Comparison of ENCODE assay signal across 9 cellular contexts in the genomic region with DNA sequence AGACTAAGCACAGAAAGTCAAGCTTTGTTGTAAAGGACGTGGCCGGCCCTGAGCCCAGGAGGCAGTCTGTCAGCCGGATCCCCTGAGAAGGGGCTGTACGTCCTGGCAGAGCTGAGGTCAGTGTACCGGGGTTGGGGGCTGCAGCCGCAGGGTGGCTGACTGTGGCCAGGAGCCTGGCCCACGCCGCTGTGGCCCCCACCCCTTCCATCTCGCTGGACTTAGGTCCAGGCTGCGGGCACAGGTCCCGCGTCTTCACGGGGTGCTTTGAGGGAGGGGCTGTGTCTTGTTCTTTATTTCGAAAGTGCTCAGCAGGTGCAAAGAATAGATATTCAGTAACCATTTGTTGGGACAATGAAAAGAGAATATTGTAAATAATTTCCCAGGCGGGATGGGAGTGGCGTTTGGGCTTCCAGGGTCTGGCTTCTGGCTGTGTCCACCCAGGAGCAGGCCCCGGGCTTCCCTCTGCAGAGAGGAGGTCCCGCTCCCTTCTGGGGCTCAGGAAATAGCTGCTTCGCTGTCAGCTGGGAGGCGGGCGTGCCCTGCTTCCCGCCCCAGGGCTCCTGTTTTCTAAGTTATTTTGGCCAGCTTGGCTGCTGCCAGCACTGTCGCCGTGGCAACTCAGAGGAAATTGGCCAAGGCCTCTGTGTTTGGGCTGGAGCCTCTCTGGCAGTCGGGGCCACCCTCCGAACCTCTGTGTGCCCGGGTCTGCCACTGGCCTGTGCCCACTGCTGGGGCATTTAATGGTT. TPM values are rescaled to one million over a fixed set of nuclear protein-coding genes. Genes with fewer than 3 reads are reported as not detected.
DNase-seq lines count a peak whose midpoint lies in the region; TF ChIP-seq lines count a peak whose summit lies in the region.
"Had no signal": no experiment of that assay in that cellular context is flagged by ENCODE, and none has a peak within 500 bp of the region (broad histone marks: within the 10 kb centered on the region; RNA-seq: fewer than 3 reads in every experiment).

No MANE protein-coding gene starts in this region.

- no peaks in the 10 kb centered on the region for H3K4me1 ChIP-seq in mesendoderm (ENCODE audit: control insufficient read depth, low read depth, low read length)

- peak; percentile 42 for DNase-seq in activated CD4-positive, alpha-beta memory T cell treated with anti-CD3 and anti-CD28 coated beads, Interleukin-2, amount 10 ng/mL, durations not matched to agents 7 days and 5 days
- peak; percentile 41 for DNase-seq in glutamatergic neuron
- DNase-seq in retina = peak; percentile 43
- no peak for DNase-seq in ecto neural progenitor cell (ENCODE audit: low spot score)
- DNase-seq in brain microvascular endothelial cell = no peak
- DNase-seq in GM19238 (ENCODE audit: insufficient read length, low spot score) = no peak
- DNase-seq in mesendoderm = no peak

- H3K4me3 Mint-ChIP-seq in activated CD4-positive, alpha-beta memory T cell treated with anti-CD3 and anti-CD28 coated beads, Interleukin-2, amount 10 ng/mL, durations not matched to agents 7 days and 5 days = peak overlapping the region; percentile 80
- H3K4me3 Mint-ChIP-seq in glutamatergic neuron (ENCODE audit: unreplicated experiment) = no peak overlapping the region

- H3K36me3 ChIP-seq in KOPT-K1 (ENCODE audit: insufficient read depth, low read length) = no peaks in the 10 kb centered on the region
- H3K36me3 ChIP-seq in brain microvascular endothelial cell (replicated peaks) = no peaks in the 10 kb centered on the region
- no peaks in the 10 kb centered on the region for H3K36me3 ChIP-seq in mesendoderm (ENCODE audit: control insufficient read depth, insufficient read depth, low read length)

- H3K27me3 Mint-ChIP-seq in activated CD4-positive, alpha-beta memory T cell treated with anti-CD3 and anti-CD28 coated beads, Interleukin-2, amount 10 ng/mL, durations not matched to agents 7 days and 5 days = no peaks in the 10 kb centered on the region
- H3K27me3 Mint-ChIP-seq in glutamatergic neuron (ENCODE audit: unreplicated experiment) = peaks cover 4% of the 10 kb centered on the region

- POLR2A ChIA-PET in activated CD4-positive, alpha-beta memory T cell treated with anti-CD3 and anti-CD28 coated beads, Interleukin-2, amount 10 ng/mL, durations not matched to agents 7 days and 5 days (lab: Charles Lee) = interaction anchor here (0.9 to 3.9 kb wide), 7 partner anchors 10 to 335 kb away, joined by 3 to 28 read pairs (median 5); no protein-coding TSS in a partner anchor

- H3K4ac ChIP-seq in mesendoderm (ENCODE audit: low read depth, low read length) = no peak overlapping the region

- H3K4me3 ChIP-seq in brain microvascular endothelial cell (ENCODE audit: low read depth, low read length) (no peak overlapping the region), mesendoderm (ENCODE audit: low read length) (no peak overlapping the region)

- in situ Hi-C loops in brain microvascular endothelial cell (cut with HindIII; ENCODE audit: low pct_ligation_motif_present, low sequenced_read_pairs) = no loop called here

- H3K27me3 ChIP-seq in brain microvascular endothelial cell (replicated peaks) = peaks cover 20% of the 10 kb centered on the region
- H3K27me3 ChIP-seq in mesendoderm (ENCODE audit: insufficient read depth, low read length, poor library complexity) = peaks cover 13% of the 10 kb centered on the region

- TF ChIP-seq CTCF in glutamatergic neuron (IDR thresholded peaks at IDR 0.05; ENCODE audit: partially characterized antibody, unreplicated experiment) = no peak
- no peak for TF ChIP-seq CTCF in brain microvascular endothelial cell (IDR thresholded peaks at IDR 0.05; ENCODE audit: low read depth, low read length, missing control alignments)

- no peak overlapping the region for H2AK5ac ChIP-seq in mesendoderm (ENCODE audit: low read length)

- no peak overlapping the region for H3K23ac ChIP-seq in mesendoderm (ENCODE audit: low read length)

- H3K4me1 Mint-ChIP-seq in activated CD4-positive, alpha-beta memory T cell treated with anti-CD3 and anti-CD28 coated beads, Interleukin-2, amount 10 ng/mL, durations not matched to agents 7 days and 5 days = peaks cover 65% of the 10 kb centered on the region
- H3K4me1 Mint-ChIP-seq in glutamatergic neuron (ENCODE audit: low read depth, unreplicated experiment) = peaks cover 22% of the 10 kb centered on the region

- H3K4me2 ChIP-seq in mesendoderm (ENCODE audit: low read length) = no peak overlapping the region
- H3K4me2 ChIP-seq: KMS-11 had no signal

- peak overlapping the region; percentile 93 for H3K27ac Mint-ChIP-seq in activated CD4-positive, alpha-beta memory T cell treated with anti-CD3 and anti-CD28 coated beads, Interleukin-2, amount 10 ng/mL, durations not matched to agents 7 days and 5 days
- H3K27ac Mint-ChIP-seq in glutamatergic neuron (ENCODE audit: unreplicated experiment) = peak overlapping the region; percentile 31

- H3K36me3 Mint-ChIP-seq in activated CD4-positive, alpha-beta memory T cell treated with anti-CD3 and anti-CD28 coated beads, Interleukin-2, amount 10 ng/mL, durations not matched to agents 7 days and 5 days (ENCODE audit: low read depth) = peaks cover 43% of the 10 kb centered on the region
- H3K36me3 Mint-ChIP-seq in glutamatergic neuron (ENCODE audit: unreplicated experiment) = no peaks in the 10 kb centered on the region

- H2BK15ac ChIP-seq in mesendoderm (replicated peaks; ENCODE audit: low read depth) = no peak overlapping the region

- no peaks in the 10 kb centered on the region for H3K9me3 ChIP-seq in KOPT-K1 (ENCODE audit: insufficient read depth, low read length, poor library complexity, severe bottlenecking)

- no peak overlapping the region for H3K18ac ChIP-seq in mesendoderm (ENCODE audit: low read length)

- H3K27ac ChIP-seq in KOPT-K1 (ENCODE audit: low read depth, low read length, poor library complexity, severe bottlenecking) (peak overlapping the region; percentile 73), brain microvascular endothelial cell (no peak overlapping the region), mesendoderm (ENCODE audit: low read depth, low read length) (no peak overlapping the region)
- H3K27ac ChIP-seq: KMS-11 had no signal

- no peak overlapping the region for H4K8ac ChIP-seq in mesendoderm (ENCODE audit: low read depth, low read length)

- H3K9ac ChIP-seq in mesendoderm (ENCODE audit: low read length) = no peak overlapping the region
- H3K9ac ChIP-seq: KMS-11 had no signal

- no peak overlapping the region for H2BK120ac ChIP-seq in mesendoderm (ENCODE audit: low read depth, low read length)

- H3K56ac ChIP-seq in mesendoderm (ENCODE audit: low read length) = no peak overlapping the region

- WGBS in mesendoderm (ENCODE audit: extremely low coverage, insufficient coverage, low lambda C conversion rate) = no CpG with 5 or more reads among the region's 27 CpGs

- H2BK5ac ChIP-seq in mesendoderm (ENCODE audit: low read length) = no peak overlapping the region

- no peak overlapping the region for H4K5ac ChIP-seq in mesendoderm (ENCODE audit: low read length)

- H3K9me3 Mint-ChIP-seq in activated CD4-positive, alpha-beta memory T cell treated with anti-CD3 and anti-CD28 coated beads, Interleukin-2, amount 10 ng/mL, durations not matched to agents 7 days and 5 days = no peaks in the 10 kb centered on the region
- H3K9me3 Mint-ChIP-seq in glutamatergic neuron (ENCODE audit: unreplicated experiment) = peaks cover 4% of the 10 kb centered on the region

- no peaks in the 10 kb centered on the region for H3K79me2 ChIP-seq in mesendoderm (ENCODE audit: control insufficient read depth, insufficient read depth, low read length)

- CTCF ChIA-PET in activated CD4-positive, alpha-beta memory T cell treated with anti-CD3 and anti-CD28 coated beads, Interleukin-2, amount 10 ng/mL, durations not matched to agents 7 days and 5 days (lab: Charles Lee) = no interaction called here

- H3K79me1 ChIP-seq in mesendoderm (ENCODE audit: low read length) = peaks cover 2% of the 10 kb centered on the region

RNA-seq across cellular contexts. Expression of a gene that starts 7.4 kb away (rescaled TPM):
- 10 to 100 TPM; 43.8 to 44.5 TPM for total RNA-seq in activated CD4-positive, alpha-beta memory T cell treated with anti-CD3 and anti-CD28 coated beads, Interleukin-2, amount 10 ng/mL, durations not matched to agents 7 days and 5 days
- total RNA-seq in glutamatergic neuron (ENCODE audit: unreplicated experiment) = 5.3 TPM
- 2.1 TPM for polyA plus RNA-seq in mesendoderm (2013, experiment 1 of 2)
- 2.1 TPM for polyA plus RNA-seq in mesendoderm (2013, experiment 2 of 2)

Comparison
In these comparisons a context has a peak if more than half of its experiments do, and no peak if none do; other contexts are left out.
1. DNase-seq: peak in activated CD4-positive, alpha-beta memory T cell treated with anti-CD3 and anti-CD28 coated beads, Interleukin-2, amount 10 ng/mL, durations not matched to agents 7 days and 5 days (single experiment), glutamatergic neuron (single experiment) and retina (single experiment); none in ecto neural progenitor cell (single experiment), brain microvascular endothelial cell (single experiment), GM19238 (single experiment) and mesendoderm (single experiment).